18 cellular contexts compared by ENCODE assay signal in genomic region chr5:96628406-96628805, GRCh38. TPM values are rescaled to one million over a fixed set of nuclear protein-coding genes. Genes with fewer than 3 reads are reported as not detected.
DNase-seq lines count a peak whose midpoint lies in the region; ATAC-seq, FAIRE-seq and TF ChIP-seq lines count a peak whose summit lies in the region.
"Had no signal": no experiment of that assay in that cellular context is flagged by ENCODE, and none has a peak within 500 bp of the region (broad histone marks: within the 10 kb centered on the region; RNA-seq: fewer than 3 reads in every experiment).

No MANE protein-coding gene starts in this region.

- no peak for TF ChIP-seq RAD21 in A549 (conservative IDR thresholded peaks at IDR 0.05 in 1 of 2, IDR thresholded peaks at IDR 0.05 in 1 of 2)

- H3K4me3 ChIP-seq in A549 (no peak overlapping the region), MM.1S (ENCODE audit: low read length) (no peak overlapping the region), osteoblast (ENCODE audit: insufficient read depth, low read length) (no peak overlapping the region), GM23338 (no peak overlapping the region), aorta (ENCODE audit: low read length in 2 of 2) (no peak overlapping the region)
- H3K4me3 ChIP-seq: GM12878 had no signal

- H3K27me3 ChIP-seq in MM.1S (replicated peaks; ENCODE audit: insufficient read depth, low read length) = no peaks in the 10 kb centered on the region
- no peaks in the 10 kb centered on the region for H3K27me3 ChIP-seq in osteoblast (ENCODE audit: insufficient read depth, low read length)
- no peaks in the 10 kb centered on the region for H3K27me3 ChIP-seq in GM23338 (ENCODE audit: insufficient read depth)
- no peaks in the 10 kb centered on the region for H3K27me3 ChIP-seq in aorta (ENCODE audit: control insufficient read depth in 1 of 2, insufficient read depth in 2 of 2, low read length in 1 of 2)

- H2AFZ ChIP-seq in MM.1S (ENCODE audit: low read length) (no peak overlapping the region), osteoblast (ENCODE audit: low read length) (no peak overlapping the region), GM23338 (no peak overlapping the region; the same call in 1 of the 2 replicates)

- no peak for TF ChIP-seq POLR2A in A549 (IDR thresholded peaks at IDR 0.05; ENCODE audit: low read length)

- H3K9me3 ChIP-seq in A549 (no peaks in the 10 kb centered on the region), MM.1S (replicated peaks; ENCODE audit: insufficient read depth, low read length) (no peaks in the 10 kb centered on the region), osteoblast (ENCODE audit: low read depth, low read length) (no peaks in the 10 kb centered on the region), aorta (ENCODE audit: control insufficient read depth, low read length) (no peaks in the 10 kb centered on the region)

- H3K36me3 ChIP-seq in MM.1S (replicated peaks; ENCODE audit: insufficient read depth, low read length) (no peaks in the 10 kb centered on the region), osteoblast (ENCODE audit: insufficient read depth, low read length) (no peaks in the 10 kb centered on the region), GM23338 (ENCODE audit: insufficient read depth) (no peaks in the 10 kb centered on the region), aorta (ENCODE audit: control insufficient read depth in 1 of 2, insufficient read depth in 2 of 2, low read length in 1 of 2) (no peaks in the 10 kb centered on the region)

- DNase-seq in A549 (ENCODE audit: low read depth in 1 of 2, low spot score in 1 of 2) = no peak
- DNase-seq in MM.1S = no peak
- DNase-seq in osteoblast (ENCODE audit: insufficient read length, low spot score, missing footprints) = no peak
- DNase-seq in GM23338 (ENCODE audit: low spot score) = no peak
- DNase-seq in activated CD4-positive, alpha-beta T cell treated with anti-CD3 and anti-CD28 coated beads for 1 hour = no peak
- no peak for DNase-seq in aorta
- no peak for DNase-seq in islet precursor cell
- DNase-seq: CD4-positive, alpha-beta T cell; EL; NCI-H1105; NCI-H2081 treated with DMSO at 0.1 percent for 48 hours; NCI-H510A; OCI-M1 had no signal

- no peak overlapping the region for H3K9ac ChIP-seq in MM.1S (ENCODE audit: low read length)

- no peak overlapping the region for H3K27ac Mint-ChIP-seq in activated T-helper 17 cell treated with anti-CD3 and anti-CD28 coated beads, Interleukin-2, amount 50 U/mL, for 72 hours
- H3K27ac Mint-ChIP-seq in GM23338 = no peak overlapping the region

- FAIRE-seq in A549 (lab: Jason Lieb, UNC) = no peak
- FAIRE-seq: A204.1, GM12878, GM19239 had no signal

- peak overlapping the region; percentile 59 for H3K4me3 Mint-ChIP-seq in activated T-helper 17 cell treated with anti-CD3 and anti-CD28 coated beads, Interleukin-2, amount 50 U/mL, for 72 hours
- H3K4me3 Mint-ChIP-seq in GM23338 = no peak overlapping the region

- H3K4me2 ChIP-seq in A549 = peak overlapping the region; percentile 74
- H3K4me2 ChIP-seq in MM.1S (ENCODE audit: low read depth, low read length) = peak overlapping the region; percentile 36; the same call in 1 of the 2 replicates
- no peak overlapping the region for H3K4me2 ChIP-seq in osteoblast (ENCODE audit: insufficient read depth, low read length)
- H3K4me2 ChIP-seq in GM23338 = no peak overlapping the region

- H3K4me1 Mint-ChIP-seq in activated T-helper 17 cell treated with anti-CD3 and anti-CD28 coated beads, Interleukin-2, amount 50 U/mL, for 72 hours = peaks cover 11% of the 10 kb centered on the region
- peaks cover 12% of the 10 kb centered on the region for H3K4me1 Mint-ChIP-seq in GM23338

- peaks cover 4% of the 10 kb centered on the region for H3K27me3 Mint-ChIP-seq in activated T-helper 17 cell treated with anti-CD3 and anti-CD28 coated beads, Interleukin-2, amount 50 U/mL, for 72 hours
- peaks cover 2% of the 10 kb centered on the region for H3K27me3 Mint-ChIP-seq in GM23338 (ENCODE audit: insufficient read depth, low read depth, poor library complexity)

- no peaks in the 10 kb centered on the region for H3K9me2 ChIP-seq in MM.1S (replicated peaks; ENCODE audit: insufficient read depth, low read length)
- no peaks in the 10 kb centered on the region for H3K9me2 ChIP-seq in GM23338 (ENCODE audit: insufficient read depth)

- H3K4me1 ChIP-seq in A549 (peaks cover 58% of the 10 kb centered on the region), MM.1S (ENCODE audit: low read length) (peaks cover 11% of the 10 kb centered on the region), osteoblast (ENCODE audit: insufficient read depth, low read length) (peaks cover 45% of the 10 kb centered on the region), GM23338 (ENCODE audit: insufficient read depth) (no peaks in the 10 kb centered on the region), aorta (ENCODE audit: control insufficient read depth in 1 of 2, insufficient read depth in 2 of 2, low read length in 2 of 2) (no peaks in the 10 kb centered on the region)

- WGBS in A549 (ENCODE audit: missing lambda C conversion rate) = 38% methylated on average over 3 of the region's 3 CpGs
- 84 to 86% methylated on average over 3 of the region's 3 CpGs for WGBS in aorta, 2 donors

- H3K36me3 Mint-ChIP-seq in activated T-helper 17 cell treated with anti-CD3 and anti-CD28 coated beads, Interleukin-2, amount 50 U/mL, for 72 hours (ENCODE audit: low read depth) = no peaks in the 10 kb centered on the region
- H3K36me3 Mint-ChIP-seq in GM23338 (ENCODE audit: low read depth) = no peaks in the 10 kb centered on the region

- POLR2A ChIA-PET in A549 (lab: Yijun Ruan, JAX) = no interaction called here

- TF ChIP-seq CTCF in A549 (IDR thresholded peaks at IDR 0.05) = no peak
- no peak for TF ChIP-seq CTCF in MM.1S (IDR thresholded peaks at IDR 0.05; ENCODE audit: low read length)
- TF ChIP-seq CTCF in osteoblast (IDR thresholded peaks at IDR 0.05; ENCODE audit: extremely low read depth, low read depth, low read length) = no peak
- TF ChIP-seq CTCF in GM23338 (conservative IDR thresholded peaks at IDR 0.05; ENCODE audit: low read depth in 2 of 2) = no peak

- ATAC-seq in A549 (peak; percentile 38 to 55; a peak in 5 of 6 replicates), GM23338 (no peak), aorta (ENCODE audit: low FRiP score) (no peak)
- ATAC-seq in activated T-helper 17 cell treated with anti-CD3 and anti-CD28 coated beads, Interleukin-2, amount 50 U/mL, for 72 hours (replicated peaks) = no peak

- H3K27ac ChIP-seq in A549 = peak overlapping the region; percentile 62 to 77
- no peak overlapping the region for H3K27ac ChIP-seq in MM.1S (ENCODE audit: low read length)
- H3K27ac ChIP-seq in osteoblast (ENCODE audit: low read depth, low read length) = peak overlapping the region; percentile 89
- H3K27ac ChIP-seq in GM23338 (ENCODE audit: low read depth) = no peak overlapping the region
- H3K27ac ChIP-seq in aorta (ENCODE audit: low read depth in 1 of 2, low read length in 2 of 2) = no peak overlapping the region
- H3K27ac ChIP-seq: HL-60 had no signal

- H4K20me1 ChIP-seq in MM.1S (ENCODE audit: insufficient read depth, low read length) (no peaks in the 10 kb centered on the region), osteoblast (ENCODE audit: insufficient read depth, low read length) (no peaks in the 10 kb centered on the region), GM23338 (replicated peaks; ENCODE audit: insufficient read depth) (no peaks in the 10 kb centered on the region)

- CTCF ChIA-PET in A549 (lab: Yijun Ruan, JAX) = interaction anchor here (2.4 to 3.0 kb wide), 2 partner anchors 14 to 59 kb away, joined by 5 to 16 read pairs; no protein-coding TSS in a partner anchor

- no peak for TF ChIP-seq EP300 in A549 (IDR thresholded peaks at IDR 0.05)

- H3K79me2 ChIP-seq in MM.1S (ENCODE audit: low read length) (no peaks in the 10 kb centered on the region), osteoblast (ENCODE audit: insufficient read depth, low read length) (no peaks in the 10 kb centered on the region), GM23338 (replicated peaks; ENCODE audit: insufficient read depth) (no peaks in the 10 kb centered on the region)

- intact Hi-C loops in aorta (cut with DNase I) = no loop called here

- no peaks in the 10 kb centered on the region for H3K9me3 Mint-ChIP-seq in activated T-helper 17 cell treated with anti-CD3 and anti-CD28 coated beads, Interleukin-2, amount 50 U/mL, for 72 hours
- no peaks in the 10 kb centered on the region for H3K9me3 Mint-ChIP-seq in GM23338
- H3K9me3 Mint-ChIP-seq: CD4-positive, alpha-beta T cell had no signal

- H3F3A ChIP-seq in MM.1S (ENCODE audit: insufficient read depth, low read length) = no peaks in the 10 kb centered on the region
- H3F3A ChIP-seq in GM23338 (replicated peaks; ENCODE audit: low read depth) = no peaks in the 10 kb centered on the region

TF ChIP-seq in A549, 52 proteins besides CTCF, POLR2A, EP300 and RAD21 (continues in another document):
- TF ChIP-seq PHF8 (IDR thresholded peaks at IDR 0.05; ENCODE audit: borderline replicate concordance, low read depth) (no peak), USF2 (IDR thresholded peaks at IDR 0.05) (no peak)

RNA-seq across cellular contexts. Expression of gene CAST, which starts 33.8 kb away (rescaled TPM):
- polyA plus RNA-seq in A549 (2011; rRNA removed) (223 and 257 TPM in 2 replicates), A549 (2017; fragmentation: RNase III; extraction: RNeasy Plus Mini Kit Qiagen cat#74134 plus additional on column Dnase treatment) (150 to 172 TPM (median 163 TPM) in 3 replicates), GM23338 (2016; fragmentation: Nextera tagmentation; extraction: Ambion mirVana) (53.0 and 57.7 TPM in 2 replicates), aorta (100 to 1,000 TPM; 101 to 118 TPM)
- 48.9 and 52.6 TPM in 2 replicates for polyA plus RNA-seq in A549 (2012; cell fraction: cytosol; rRNA removed)
- 39.1 and 51.1 TPM in 2 replicates for polyA plus RNA-seq in A549 (2012; cell fraction: nucleus; rRNA removed)
- polyA minus RNA-seq in A549 (2011; rRNA and poly(A)+ RNA removed) = 111 and 112 TPM in 2 replicates
- total RNA-seq in activated T-helper 17 cell treated with anti-CD3 and anti-CD28 coated beads, Interleukin-2, amount 50 U/mL, for 72 hours = 100 to 1,000 TPM; 165 to 229 TPM
- total RNA-seq in osteoblast (278 and 281 TPM in 2 replicates), aorta (100 to 1,000 TPM; 305 to 307 TPM)
- total RNA-seq in GM23338 (2014; rRNA removed; shearing (Covaris generic)) = 26.4 and 37.9 TPM in 2 replicates

Comparison
In these comparisons a context has a peak if more than half of its experiments do, and no peak if none do; other contexts are left out.
1. ATAC-seq: peak in A549 (2 of 2); none in activated T-helper 17 cell treated with anti-CD3 and anti-CD28 coated beads, Interleukin-2, amount 50 U/mL, for 72 hours (single experiment), GM23338 (single experiment) and aorta (single experiment).
2. H3K27ac ChIP-seq: peak in A549 (2 of 2) and osteoblast (single experiment); none in MM.1S (single experiment), GM23338 (single experiment) and aorta (0 of 2).
3. H3K4me2 ChIP-seq: peak in A549 (single experiment) and MM.1S (single experiment); none in osteoblast (single experiment) and GM23338 (single experiment).